In the genomic region with DNA sequence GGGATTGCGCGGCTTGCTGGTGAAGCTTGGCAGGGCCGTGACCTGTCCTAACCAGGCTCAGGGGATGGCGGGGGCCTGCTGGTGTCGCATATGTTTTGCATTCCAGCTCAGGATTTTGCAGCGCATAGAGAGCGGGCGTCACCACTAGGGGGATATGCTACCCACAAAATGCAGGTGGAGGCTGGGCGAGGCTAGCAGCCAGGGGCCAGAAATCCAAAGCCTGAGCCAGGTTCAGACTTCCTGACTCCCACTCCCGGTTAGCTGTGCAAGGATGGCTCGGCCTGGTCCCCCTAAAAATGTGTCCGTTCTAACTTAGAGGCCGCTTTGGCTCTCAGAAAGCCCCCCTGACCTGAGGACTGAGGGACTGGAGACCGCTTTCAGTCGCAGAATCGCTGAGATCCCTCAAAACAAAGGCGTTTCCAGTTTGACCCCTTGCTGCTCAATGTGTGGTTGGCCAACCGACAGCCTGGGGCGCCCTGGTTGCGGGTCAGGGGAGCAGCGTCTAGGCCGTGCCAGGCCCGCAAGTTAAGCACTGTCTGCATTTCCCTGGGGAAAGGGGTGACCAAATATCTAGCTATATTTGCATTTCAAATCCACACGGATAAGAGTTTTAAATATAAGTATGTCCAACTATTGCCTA, we compare ENCODE assay signal across 8 cellular contexts.
DNase-seq lines count a peak whose midpoint lies in the region; ATAC-seq, FAIRE-seq and TF ChIP-seq lines count a peak whose summit lies in the region.

No MANE protein-coding gene starts in this region.

- H3K36me3 Mint-ChIP-seq in activated T-helper 2 cell treated with anti-CD3 and anti-CD28 coated beads, Interferon-gamma antibody, Interleukin-2, Interleukin-4, amounts not matched to agents 10 μg/mL and 5 μg/mL and 100 μg/mL, durations not matched to agents 14 hours and 24 hours and 36 hours (ENCODE audit: low read depth): peaks cover 24% of the 10 kb centered on the region

- no peaks in the 10 kb centered on the region for H3K27me3 ChIP-seq in BE2C

- ATAC-seq in HG03442 (IDR thresholded peaks at IDR 0.05; ENCODE audit: unreplicated experiment): peak; percentile 30

- TF ChIP-seq CTCF in D721Med (IDR thresholded peaks at IDR 0.05; ENCODE audit: insufficient read depth, missing control alignments) (peak; percentile 45), BE2C (IDR thresholded peaks at IDR 0.05; ENCODE audit: low read depth, low read length) (no peak)

- no peaks in the 10 kb centered on the region for H3K27me3 Mint-ChIP-seq in activated T-helper 2 cell treated with anti-CD3 and anti-CD28 coated beads, Interferon-gamma antibody, Interleukin-2, Interleukin-4, amounts not matched to agents 10 μg/mL and 5 μg/mL and 100 μg/mL, durations not matched to agents 14 hours and 24 hours and 36 hours (ENCODE audit: low read depth)

- no peaks in the 10 kb centered on the region for H3K36me3 ChIP-seq in BE2C

- no peaks in the 10 kb centered on the region for H3K9me3 Mint-ChIP-seq in activated T-helper 2 cell treated with anti-CD3 and anti-CD28 coated beads, Interferon-gamma antibody, Interleukin-2, Interleukin-4, amounts not matched to agents 10 μg/mL and 5 μg/mL and 100 μg/mL, durations not matched to agents 14 hours and 24 hours and 36 hours

- no peaks in the 10 kb centered on the region for H3K9me3 ChIP-seq in BE2C

- no peaks in the 10 kb centered on the region for H3K4me1 ChIP-seq in BE2C

- H3K4me1 Mint-ChIP-seq in activated T-helper 2 cell treated with anti-CD3 and anti-CD28 coated beads, Interferon-gamma antibody, Interleukin-2, Interleukin-4, amounts not matched to agents 10 μg/mL and 5 μg/mL and 100 μg/mL, durations not matched to agents 14 hours and 24 hours and 36 hours (ENCODE audit: low read depth): peaks cover 21% of the 10 kb centered on the region

- no peak overlapping the region for H3K4me3 ChIP-seq in BE2C (ENCODE audit: low read depth, low read length)

- H3K27ac Mint-ChIP-seq in activated T-helper 2 cell treated with anti-CD3 and anti-CD28 coated beads, Interferon-gamma antibody, Interleukin-2, Interleukin-4, amounts not matched to agents 10 μg/mL and 5 μg/mL and 100 μg/mL, durations not matched to agents 14 hours and 24 hours and 36 hours: peak overlapping the region; percentile 98

- no peak for FAIRE-seq in D721Med (lab: Jason Lieb, UNC)

- DNase-seq in D721Med (ENCODE audit: insufficient read length, low spot score): no peak
- peak; percentile 33 for DNase-seq in activated T-helper 2 cell treated with anti-CD3 and anti-CD28 coated beads, Interferon-gamma antibody, Interleukin-2, Interleukin-4, amounts not matched to agents 10 μg/mL and 5 μg/mL and 100 μg/mL, durations not matched to agents 14 hours and 24 hours and 36 hours (ENCODE audit: low spot score)
- peak; percentile 84 for DNase-seq in left kidney (ENCODE audit: low read depth, low spot score)
- no peak for DNase-seq in GM19240 (ENCODE audit: insufficient read length, low spot score)
- DNase-seq in BE2C: no peak
- no peak for DNase-seq in foreskin melanocyte
- no peak for DNase-seq in DMS 273 treated with DMSO at 0.1 percent for 48 hours (lab: John Stamatoyannopoulos, UW)

- peak overlapping the region; percentile 95 for H3K4me3 Mint-ChIP-seq in activated T-helper 2 cell treated with anti-CD3 and anti-CD28 coated beads, Interferon-gamma antibody, Interleukin-2, Interleukin-4, amounts not matched to agents 10 μg/mL and 5 μg/mL and 100 μg/mL, durations not matched to agents 14 hours and 24 hours and 36 hours (ENCODE audit: low read depth)

- intact Hi-C loops in activated T-helper 2 cell treated with anti-CD3 and anti-CD28 coated beads, Interferon-gamma antibody, Interleukin-2, Interleukin-4, amounts not matched to agents 10 μg/mL and 5 μg/mL and 100 μg/mL, durations not matched to agents 14 hours and 24 hours and 36 hours (cut with micrococcal nuclease): loop anchor here (5.0 kb wide), 1 partner anchor 55 kb away; no protein-coding TSS in a partner anchor

Comparison
In these comparisons a context has a peak if more than half of its experiments do, and no peak if none do; other contexts are left out.
1. DNase-seq: peak in activated T-helper 2 cell treated with anti-CD3 and anti-CD28 coated beads, Interferon-gamma antibody, Interleukin-2, Interleukin-4, amounts not matched to agents 10 μg/mL and 5 μg/mL and 100 μg/mL, durations not matched to agents 14 hours and 24 hours and 36 hours (single experiment) and left kidney (single experiment); none in D721Med (single experiment), GM19240 (single experiment), BE2C (single experiment), foreskin melanocyte (single experiment) and DMS 273 treated with DMSO at 0.1 percent for 48 hours (single experiment).